In the genomic region with DNA sequence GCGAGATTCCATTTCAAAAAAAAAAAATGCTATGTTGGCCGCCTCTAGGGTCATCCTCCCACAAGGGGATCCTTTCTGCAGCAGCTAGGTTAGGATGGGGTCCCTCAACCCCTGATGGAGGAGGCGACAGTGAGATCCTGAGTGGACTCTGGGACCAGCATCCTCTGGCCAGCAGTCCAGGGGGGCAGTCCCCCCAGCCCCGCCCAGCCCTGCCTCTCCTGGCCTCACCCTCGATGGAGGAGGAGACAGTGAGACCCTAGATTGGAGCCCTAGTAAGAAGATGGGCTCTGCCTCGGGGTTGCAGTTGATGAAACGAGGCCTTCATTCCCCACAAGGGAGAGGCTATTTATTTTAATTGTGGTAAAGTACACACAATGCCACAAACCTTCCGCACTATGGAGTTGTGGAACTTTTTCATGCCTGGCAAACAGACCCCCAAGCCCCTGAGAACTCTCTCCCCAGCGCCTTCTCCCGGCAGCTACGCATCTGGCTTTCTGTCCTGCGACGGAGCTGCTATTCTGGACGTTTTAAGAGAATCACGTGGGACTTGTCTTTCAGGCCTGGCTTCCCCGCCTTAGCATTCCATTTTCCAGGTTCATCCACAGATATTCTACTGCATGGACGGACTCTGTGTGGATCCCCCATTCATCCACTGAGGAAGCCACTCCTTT, we compare ENCODE assay signal across 19 cellular contexts.
"Had no signal": no experiment of that assay in that cellular context is flagged by ENCODE, and none has a peak within 500 bp of the region (broad histone marks: within the 10 kb centered on the region; RNA-seq: fewer than 3 reads in every experiment).

No MANE protein-coding gene starts in this region.

- FAIRE-seq: colon, TTC549, urothelium cell line had no signal

- H3K9me3 ChIP-seq: adrenal gland, thyroid gland had no signal

- H3K4me1 Mint-ChIP-seq: activated CD4-positive, alpha-beta T cell treated with anti-CD3 and anti-CD28 coated beads for 36 hours had no signal

- H3K9ac ChIP-seq: neural progenitor cell had no signal

- H3K27ac Mint-ChIP-seq: activated CD4-positive, alpha-beta T cell treated with anti-CD3 and anti-CD28 coated beads for 36 hours; activated naive CD4-positive, alpha-beta T cell treated with anti-CD3 and anti-CD28 coated beads, Interleukin-2, amount 50 U/mL, for 72 hours; neural progenitor cell; T-helper 2 cell treated with Interferon-gamma antibody and Interleukin-4, amounts not matched to agents 5 μg/mL and 100 μg/mL, for 36 hours had no signal

- H3K4me3 ChIP-seq: adrenal gland, cardiac muscle cell, dorsolateral prefrontal cortex, neural progenitor cell, thyroid gland had no signal

- H3K27ac ChIP-seq: cardiac muscle cell, neural progenitor cell, thyroid gland had no signal

- DNase-seq: activated CD4-positive, alpha-beta T cell treated with anti-CD3 and anti-CD28 coated beads for 36 hours; activated CD4-positive, alpha-beta T cell treated with anti-CD3 and anti-CD28 coated beads, Interleukin-2, amount 50 U/mL, for 48 hours; activated gamma-delta T cell treated with Interleukin-2 at 50 U/mL for 16 hours; hypothalamus; islet precursor cell; stimulated activated naive CD4-positive, alpha-beta T cell; thyroid gland had no signal

- H3K36me3 Mint-ChIP-seq: activated naive CD4-positive, alpha-beta T cell treated with anti-CD3 and anti-CD28 coated beads, Interleukin-2, amount 50 U/mL, for 72 hours; memory B cell had no signal

- H3K4me2 ChIP-seq: neural progenitor cell had no signal

- ATAC-seq: activated CD4-positive, alpha-beta T cell treated with anti-CD3 and anti-CD28 coated beads for 36 hours; activated naive CD4-positive, alpha-beta T cell treated with anti-CD3 and anti-CD28 coated beads, Interleukin-2, amount 50 U/mL, for 72 hours; left lobe of liver; sciatic nerve had no signal

- H3K27me3 Mint-ChIP-seq: activated CD4-positive, alpha-beta T cell treated with anti-CD3 and anti-CD28 coated beads for 36 hours; memory B cell had no signal

- H3K9me3 Mint-ChIP-seq: activated naive CD4-positive, alpha-beta T cell treated with anti-CD3 and anti-CD28 coated beads, Interleukin-2, amount 50 U/mL, for 72 hours; memory B cell; neural progenitor cell; T-helper 2 cell treated with Interferon-gamma antibody and Interleukin-4, amounts not matched to agents 5 μg/mL and 100 μg/mL, for 36 hours had no signal

- H3K27me3 ChIP-seq: adrenal gland, cardiac muscle cell, dorsolateral prefrontal cortex, neural progenitor cell, thyroid gland had no signal

- H3K4me3 Mint-ChIP-seq: activated CD4-positive, alpha-beta T cell treated with anti-CD3 and anti-CD28 coated beads for 36 hours; memory B cell; neural progenitor cell; T-helper 2 cell treated with Interferon-gamma antibody and Interleukin-4, amounts not matched to agents 5 μg/mL and 100 μg/mL, for 36 hours had no signal

- H3K36me3 ChIP-seq: adrenal gland, cardiac muscle cell, neural progenitor cell, thyroid gland had no signal

- H2AFZ ChIP-seq: neural progenitor cell had no signal
